In genomic region chr2:234998404-234999211, GRCh38 we compare ENCODE assay signal across 1 cellular context.
TF ChIP-seq lines count a peak whose summit lies in the region.

No MANE protein-coding gene starts in this region.

TF ChIP-seq in HepG2, 621 proteins besides CTCF, POLR2A, EP300 and RAD21 (continued from another document and continues in another):
- TF ChIP-seq GRHL1 (CRISPR knock-in tag; conservative IDR thresholded peaks at IDR 0.05) (no peak), ZSCAN29 (CRISPR knock-in tag; conservative IDR thresholded peaks at IDR 0.05) (0 out of 2 replicates have a peak, but pooled peaks have one; percentile 31), REXO4 (CRISPR knock-in tag; IDR thresholded peaks at IDR 0.05; ENCODE audit: borderline replicate concordance) (no peak), TCF7L2 (IDR thresholded peaks at IDR 0.05; ENCODE audit: low read depth, low read length) (no peak), HINFP (CRISPR knock-in tag; IDR thresholded peaks at IDR 0.05; ENCODE audit: low read depth) (peak; percentile 49), ZNF30 (CRISPR knock-in tag; IDR thresholded peaks at IDR 0.05) (no peak), NR0B2 (CRISPR knock-in tag; IDR thresholded peaks at IDR 0.05) (no peak), RFXAP (CRISPR knock-in tag; IDR thresholded peaks at IDR 0.05; ENCODE audit: borderline replicate concordance) (no peak), ZNF124 (CRISPR knock-in tag; IDR thresholded peaks at IDR 0.05) (peak; percentile 46; the same call in 1 of the 2 replicates), ZFYVE20 (CRISPR knock-in tag; IDR thresholded peaks at IDR 0.05; ENCODE audit: borderline replicate concordance, low read depth) (no peak), POGZ (CRISPR knock-in tag; IDR thresholded peaks at IDR 0.05) (peak; percentile 80), ZNF670 (CRISPR knock-in tag; IDR thresholded peaks at IDR 0.05; ENCODE audit: borderline replicate concordance) (no peak), PRDM10 (CRISPR knock-in tag; IDR thresholded peaks at IDR 0.05; ENCODE audit: low read depth) (peak; percentile 63; the same call in 1 of the 2 replicates), ZNF33B (CRISPR knock-in tag; IDR thresholded peaks at IDR 0.05) (no peak), SMYD3 (CRISPR knock-in tag; IDR thresholded peaks at IDR 0.05) (no peak), ZNF430 (CRISPR knock-in tag; IDR thresholded peaks at IDR 0.05) (no peak), ZBTB26 (CRISPR knock-in tag; IDR thresholded peaks at IDR 0.05; ENCODE audit: borderline replicate concordance) (no peak), ZNF589 (CRISPR knock-in tag; conservative IDR thresholded peaks at IDR 0.05) (peak; percentile 67), ZNF142 (CRISPR knock-in tag; IDR thresholded peaks at IDR 0.05) (no peak), MEIS2 (CRISPR knock-in tag; IDR thresholded peaks at IDR 0.05) (peak; percentile 15; the same call in 1 of the 2 replicates), SNRNP70 (IDR thresholded peaks at IDR 0.05; ENCODE audit: low read depth, low read length) (no peak), DMTF1 (CRISPR knock-in tag; IDR thresholded peaks at IDR 0.05) (no peak), ADNP (CRISPR knock-in tag; IDR thresholded peaks at IDR 0.05) (no peak), YEATS4 (CRISPR knock-in tag; IDR thresholded peaks at IDR 0.05; ENCODE audit: borderline replicate concordance) (no peak), PAX8 (CRISPR knock-in tag; IDR thresholded peaks at IDR 0.05; ENCODE audit: borderline replicate concordance) (no peak), ZNF7 (CRISPR knock-in tag; IDR thresholded peaks at IDR 0.05) (no peak), CC2D1A (CRISPR knock-in tag; IDR thresholded peaks at IDR 0.05) (no peak), SIN3B (IDR thresholded peaks at IDR 0.05; ENCODE audit: low read length) (no peak), BCLAF1 (IDR thresholded peaks at IDR 0.05) (no peak), ZBTB20 (CRISPR knock-in tag; IDR thresholded peaks at IDR 0.05; ENCODE audit: borderline replicate concordance, low read depth) (no peak), PHF20 (CRISPR knock-in tag; IDR thresholded peaks at IDR 0.05) (no peak), NCOA1 (CRISPR knock-in tag; IDR thresholded peaks at IDR 0.05) (no peak), ZNF10 (CRISPR knock-in tag; IDR thresholded peaks at IDR 0.05; ENCODE audit: borderline replicate concordance, low read depth) (no peak), MXD1 (CRISPR knock-in tag; IDR thresholded peaks at IDR 0.05) (peak; percentile 72; the same call in 1 of the 2 replicates), ZNF672 (CRISPR knock-in tag; IDR thresholded peaks at IDR 0.05) (no peak)
